ENCODE assay signal across 20 cellular contexts in genomic region chr19:30070198-30070969, GRCh38.
DNase-seq lines count a peak whose midpoint lies in the region; ATAC-seq and TF ChIP-seq lines count a peak whose summit lies in the region.
"Had no signal": no experiment of that assay in that cellular context is flagged by ENCODE, and none has a peak within 500 bp of the region (broad histone marks: within the 10 kb centered on the region; RNA-seq: fewer than 3 reads in every experiment).

No MANE protein-coding gene starts in this region.

- H3K27me3 Mint-ChIP-seq in activated T-cell treated with anti-CD3 and anti-CD28 coated beads, Interleukin-2, amount 50 U/mL, for 24 hours, result no peaks in the 10 kb centered on the region
- H3K27me3 Mint-ChIP-seq in endodermal cell (ENCODE audit: insufficient read depth) (peaks cover 2% of the 10 kb centered on the region), neural crest cell (ENCODE audit: low read depth) (no peaks in the 10 kb centered on the region)
- H3K27me3 Mint-ChIP-seq: activated B cell treated with CpG ODN at 0.5 μM for 24 hours; activated CD8-positive, alpha-beta T cell treated with anti-CD3 and anti-CD28 coated beads for 36 hours had no signal

- H3K27ac Mint-ChIP-seq in activated T-cell treated with anti-CD3 and anti-CD28 coated beads, Interleukin-2, amount 50 U/mL, for 24 hours, result no peak overlapping the region
- H3K27ac Mint-ChIP-seq in endodermal cell (peak overlapping the region; percentile 90), neural crest cell (ENCODE audit: unreplicated experiment) (peak overlapping the region; percentile 27)
- H3K27ac Mint-ChIP-seq: activated B cell treated with CpG ODN at 0.5 μM for 24 hours; activated CD8-positive, alpha-beta T cell treated with anti-CD3 and anti-CD28 coated beads for 36 hours; activated naive CD4-positive, alpha-beta T cell treated with anti-CD3 and anti-CD28 coated beads, Interleukin-2, amount 50 U/mL, for 72 hours had no signal

- no peaks in the 10 kb centered on the region for H3K9me3 Mint-ChIP-seq in activated T-cell treated with anti-CD3 and anti-CD28 coated beads, Interleukin-2, amount 50 U/mL, for 24 hours
- H3K9me3 Mint-ChIP-seq in endodermal cell, result no peaks in the 10 kb centered on the region
- peaks cover 10% of the 10 kb centered on the region for H3K9me3 Mint-ChIP-seq in neural crest cell
- H3K9me3 Mint-ChIP-seq: activated CD8-positive, alpha-beta T cell treated with anti-CD3 and anti-CD28 coated beads for 36 hours had no signal

- peak; percentile 13 for DNase-seq in activated T-cell treated with anti-CD3 and anti-CD28 coated beads, Interleukin-2, amount 50 U/mL, for 24 hours
- DNase-seq in activated T-cell treated with anti-CD3 and anti-CD28 coated beads for 4 hours (no peak), endodermal cell (peak; percentile 37), neural crest cell (ENCODE audit: low read depth, low spot score) (no peak), upper lobe of right lung (peak; percentile 57), GM19238 (ENCODE audit: insufficient read length, low spot score) (no peak), HUDEP-2 (lab: John Stamatoyannopoulos, UW; ENCODE audit: unreplicated experiment in 76 of 76) (no peak)
- DNase-seq: activated B cell treated with CpG ODN at 0.5 μM for 24 hours; activated CD8-positive, alpha-beta T cell treated with anti-CD3 and anti-CD28 coated beads for 36 hours; left cardiac atrium; NCI-H226; NCI-H774; PC-3; stimulated activated CD4-positive, alpha-beta T cell treated with anti-CD3 and anti-CD28 coated beads, Interleukin-12 subunit alpha, Interleukin-12 subunit beta, amount 100 ng/mL, for 4 hours had no signal

- H3K27ac ChIP-seq in endodermal cell (ENCODE audit: low read depth, low read length) (no peak overlapping the region), upper lobe of right lung (no peak overlapping the region)
- H3K27ac ChIP-seq: A549, ascending aorta, SK-N-MC had no signal

- intact Hi-C loops in upper lobe of right lung (cut with DNase I), result no loop called here

- no peaks in the 10 kb centered on the region for H3K4me1 Mint-ChIP-seq in activated T-cell treated with anti-CD3 and anti-CD28 coated beads, Interleukin-2, amount 50 U/mL, for 24 hours (ENCODE audit: low read depth)
- H3K4me1 Mint-ChIP-seq in endodermal cell (peaks cover 9% of the 10 kb centered on the region), neural crest cell (peaks cover 1% of the 10 kb centered on the region)
- H3K4me1 Mint-ChIP-seq: activated B cell treated with CpG ODN at 0.5 μM for 24 hours had no signal

- no peaks in the 10 kb centered on the region for H3K36me3 Mint-ChIP-seq in activated T-cell treated with anti-CD3 and anti-CD28 coated beads, Interleukin-2, amount 50 U/mL, for 24 hours (ENCODE audit: low read depth)
- H3K36me3 Mint-ChIP-seq in endodermal cell (ENCODE audit: low read depth) (no peaks in the 10 kb centered on the region), neural crest cell (ENCODE audit: low read depth) (no peaks in the 10 kb centered on the region)
- H3K36me3 Mint-ChIP-seq: activated naive CD4-positive, alpha-beta T cell treated with anti-CD3 and anti-CD28 coated beads, Interleukin-2, amount 50 U/mL, for 72 hours had no signal

- WGBS in endodermal cell (ENCODE audit: insufficient coverage in 1 of 2, insufficient read length in 1 of 2), 2 experiments, result 88 to 91% methylated on average over 18 to 29 of the region's 29 CpGs

- H3K4me3 Mint-ChIP-seq in activated T-cell treated with anti-CD3 and anti-CD28 coated beads, Interleukin-2, amount 50 U/mL, for 24 hours, result no peak overlapping the region
- H3K4me3 Mint-ChIP-seq in endodermal cell (no peak overlapping the region), neural crest cell (no peak overlapping the region)
- H3K4me3 Mint-ChIP-seq: activated B cell treated with CpG ODN at 0.5 μM for 24 hours; activated CD8-positive, alpha-beta T cell treated with anti-CD3 and anti-CD28 coated beads for 36 hours had no signal

- H3K27me3 ChIP-seq in endodermal cell (ENCODE audit: control insufficient read depth, insufficient read depth, low read length, poor library complexity, severe bottlenecking) (no peaks in the 10 kb centered on the region), upper lobe of right lung (no peaks in the 10 kb centered on the region)
- H3K27me3 ChIP-seq: ascending aorta had no signal

- H3K9ac ChIP-seq in endodermal cell (ENCODE audit: extremely low read depth, low read length, poor library complexity, severe bottlenecking), result no peak overlapping the region

- TF ChIP-seq CTCF in endodermal cell (conservative IDR thresholded peaks at IDR 0.05) (no peak), neural crest cell (conservative IDR thresholded peaks at IDR 0.05) (no peak), upper lobe of right lung (IDR thresholded peaks at IDR 0.05) (no peak)

- ATAC-seq in upper lobe of right lung, result no peak
- ATAC-seq in HG03439 (IDR thresholded peaks at IDR 0.05; ENCODE audit: unreplicated experiment), result no peak
- ATAC-seq: A549; activated CD8-positive, alpha-beta T cell treated with anti-CD3 and anti-CD28 coated beads for 36 hours; activated naive CD4-positive, alpha-beta T cell treated with anti-CD3 and anti-CD28 coated beads, Interleukin-2, amount 50 U/mL, for 72 hours; K562; PC-3 had no signal

- H3K36me3 ChIP-seq in endodermal cell (ENCODE audit: control insufficient read depth, insufficient read depth, low read length) (no peaks in the 10 kb centered on the region), upper lobe of right lung (no peaks in the 10 kb centered on the region)
- H3K36me3 ChIP-seq: ascending aorta had no signal

- no peaks in the 10 kb centered on the region for H3K9me3 ChIP-seq in endodermal cell (ENCODE audit: control insufficient read depth, low read length)
- H3K9me3 ChIP-seq in upper lobe of right lung, result no peaks in the 10 kb centered on the region
- H3K9me3 ChIP-seq: A549, ascending aorta had no signal

- H3K4me3 ChIP-seq in endodermal cell (ENCODE audit: low read length), result no peak overlapping the region
- H3K4me3 ChIP-seq in upper lobe of right lung, result no peak overlapping the region
- H3K4me3 ChIP-seq: A549, ascending aorta, K562, SK-N-MC had no signal

- no peaks in the 10 kb centered on the region for H3K4me1 ChIP-seq in endodermal cell (ENCODE audit: control insufficient read depth, insufficient read depth, low read length)
- H3K4me1 ChIP-seq in upper lobe of right lung, result no peaks in the 10 kb centered on the region
- H3K4me1 ChIP-seq: A549, ascending aorta had no signal

Comparison
In these comparisons a context has a peak if more than half of its experiments do, and no peak if none do; other contexts are left out.
1. DNase-seq: peak in activated T-cell treated with anti-CD3 and anti-CD28 coated beads, Interleukin-2, amount 50 U/mL, for 24 hours (single experiment), endodermal cell (single experiment) and upper lobe of right lung (single experiment); none in activated T-cell treated with anti-CD3 and anti-CD28 coated beads for 4 hours (single experiment), neural crest cell (single experiment), GM19238 (single experiment) and HUDEP-2 (0 of 76).